In genomic region chr4:138555584-138555983, GRCh38 we compare ENCODE assay signal across 8 cellular contexts.
DNase-seq lines count a peak whose midpoint lies in the region; ATAC-seq and TF ChIP-seq lines count a peak whose summit lies in the region.

No MANE protein-coding gene starts in this region.

- no peak overlapping the region for H3K4me3 Mint-ChIP-seq in neural crest cell
- no peak overlapping the region for H3K4me3 Mint-ChIP-seq in stimulated activated memory B cell treated with anti-CD40 and anti-IgM and Interleukin-4, amounts not matched to agents 10 μg/mL and 1 μg/mL and 100 μg/mL, for 72 hours
- H3K4me3 Mint-ChIP-seq in naive thymus-derived CD4-positive, alpha-beta T cell: no peak overlapping the region

- H3K4me1 ChIP-seq in naive thymus-derived CD4-positive, alpha-beta T cell (ENCODE audit: control insufficient read depth in 2 of 2, insufficient read depth in 2 of 2, low read length in 2 of 2): no peaks in the 10 kb centered on the region

- CTCF ChIA-PET in naive thymus-derived CD4-positive, alpha-beta T cell (lab: Charles Lee): no interaction called here

- no peak overlapping the region for H3K27ac ChIP-seq in naive thymus-derived CD4-positive, alpha-beta T cell (ENCODE audit: low read depth, low read length)

- TF ChIP-seq CTCF in neural crest cell (conservative IDR thresholded peaks at IDR 0.05): peak; percentile 46

- intact Hi-C loops in naive thymus-derived CD4-positive, alpha-beta T cell (cut with micrococcal nuclease): no loop called here

- H3K27me3 Mint-ChIP-seq in neural crest cell (ENCODE audit: low read depth): no peaks in the 10 kb centered on the region
- H3K27me3 Mint-ChIP-seq in stimulated activated memory B cell treated with anti-CD40 and anti-IgM and Interleukin-4, amounts not matched to agents 10 μg/mL and 1 μg/mL and 100 μg/mL, for 72 hours: no peaks in the 10 kb centered on the region
- no peaks in the 10 kb centered on the region for H3K27me3 Mint-ChIP-seq in naive thymus-derived CD4-positive, alpha-beta T cell

- ATAC-seq in HG03103 (IDR thresholded peaks at IDR 0.05; ENCODE audit: low read depth, unreplicated experiment): peak; percentile 67
- no peak for ATAC-seq in stimulated activated memory B cell treated with anti-CD40 and anti-IgM and Interleukin-4, amounts not matched to agents 10 μg/mL and 1 μg/mL and 100 μg/mL, for 72 hours
- no peak for ATAC-seq in naive thymus-derived CD4-positive, alpha-beta T cell

- no peaks in the 10 kb centered on the region for H3K9me3 ChIP-seq in naive thymus-derived CD4-positive, alpha-beta T cell (ENCODE audit: control insufficient read depth in 2 of 3, low read length in 3 of 3)

- H3K4me3 ChIP-seq in naive thymus-derived CD4-positive, alpha-beta T cell (ENCODE audit: low read length): no peak overlapping the region

- POLR2A ChIA-PET in naive thymus-derived CD4-positive, alpha-beta T cell (lab: Charles Lee): no interaction called here

- peaks cover 7% of the 10 kb centered on the region for H3K9me3 Mint-ChIP-seq in neural crest cell
- peaks cover 3% of the 10 kb centered on the region for H3K9me3 Mint-ChIP-seq in stimulated activated memory B cell treated with anti-CD40 and anti-IgM and Interleukin-4, amounts not matched to agents 10 μg/mL and 1 μg/mL and 100 μg/mL, for 72 hours
- peaks cover 0 to 6% (median 2%) of the 10 kb centered on the region in 11 donors for H3K9me3 Mint-ChIP-seq in naive thymus-derived CD4-positive, alpha-beta T cell

- H3K4me1 Mint-ChIP-seq in neural crest cell: peaks cover 6% of the 10 kb centered on the region
- no peaks in the 10 kb centered on the region for H3K4me1 Mint-ChIP-seq in stimulated activated memory B cell treated with anti-CD40 and anti-IgM and Interleukin-4, amounts not matched to agents 10 μg/mL and 1 μg/mL and 100 μg/mL, for 72 hours
- no peaks in the 10 kb centered on the region for H3K4me1 Mint-ChIP-seq in naive thymus-derived CD4-positive, alpha-beta T cell

- peak; percentile 50 for DNase-seq in DMS53 (lab: John Stamatoyannopoulos, UW)
- no peak for DNase-seq in DMS53 treated with DMSO at 0.1 percent for 48 hours (lab: John Stamatoyannopoulos, UW; ENCODE audit: unreplicated experiment)
- DNase-seq in SK-MEL-5 (ENCODE audit: low read depth, low spot score): peak; percentile 69
- peak; percentile 11 for DNase-seq in neural crest cell (ENCODE audit: low read depth, low spot score)
- DNase-seq in medulla oblongata (ENCODE audit: extremely low spot score): no peak
- DNase-seq in naive thymus-derived CD4-positive, alpha-beta T cell: no peak

- in situ Hi-C loops in SK-MEL-5 (cut with HindIII; ENCODE audit: low pct_unique_long_range_greater_than_20kb, low sequenced_read_pairs): no loop called here

- H3K27me3 ChIP-seq in naive thymus-derived CD4-positive, alpha-beta T cell (ENCODE audit: control insufficient read depth in 2 of 2, insufficient read depth in 2 of 2, low read length in 2 of 2): no peaks in the 10 kb centered on the region

- no peak overlapping the region for H3K27ac Mint-ChIP-seq in neural crest cell (ENCODE audit: unreplicated experiment)
- no peak overlapping the region for H3K27ac Mint-ChIP-seq in stimulated activated memory B cell treated with anti-CD40 and anti-IgM and Interleukin-4, amounts not matched to agents 10 μg/mL and 1 μg/mL and 100 μg/mL, for 72 hours
- no peak overlapping the region for H3K27ac Mint-ChIP-seq in naive thymus-derived CD4-positive, alpha-beta T cell

- no peaks in the 10 kb centered on the region for H3K36me3 ChIP-seq in naive thymus-derived CD4-positive, alpha-beta T cell (ENCODE audit: control insufficient read depth in 2 of 3, insufficient read depth in 3 of 3, low read length in 3 of 3)

- peaks cover 3% of the 10 kb centered on the region for H3K36me3 Mint-ChIP-seq in neural crest cell (ENCODE audit: low read depth)
- no peaks in the 10 kb centered on the region for H3K36me3 Mint-ChIP-seq in stimulated activated memory B cell treated with anti-CD40 and anti-IgM and Interleukin-4, amounts not matched to agents 10 μg/mL and 1 μg/mL and 100 μg/mL, for 72 hours
- no peaks in the 10 kb centered on the region for H3K36me3 Mint-ChIP-seq in naive thymus-derived CD4-positive, alpha-beta T cell

Comparison
In these comparisons a context has a peak if more than half of its experiments do, and no peak if none do; other contexts are left out.
1. DNase-seq: peak in DMS53 (single experiment), SK-MEL-5 (single experiment) and neural crest cell (single experiment); none in DMS53 treated with DMSO at 0.1 percent for 48 hours (single experiment), medulla oblongata (single experiment) and naive thymus-derived CD4-positive, alpha-beta T cell (0 of 9).